Comparison of ENCODE assay signal across 1 cellular context in the genomic region with DNA sequence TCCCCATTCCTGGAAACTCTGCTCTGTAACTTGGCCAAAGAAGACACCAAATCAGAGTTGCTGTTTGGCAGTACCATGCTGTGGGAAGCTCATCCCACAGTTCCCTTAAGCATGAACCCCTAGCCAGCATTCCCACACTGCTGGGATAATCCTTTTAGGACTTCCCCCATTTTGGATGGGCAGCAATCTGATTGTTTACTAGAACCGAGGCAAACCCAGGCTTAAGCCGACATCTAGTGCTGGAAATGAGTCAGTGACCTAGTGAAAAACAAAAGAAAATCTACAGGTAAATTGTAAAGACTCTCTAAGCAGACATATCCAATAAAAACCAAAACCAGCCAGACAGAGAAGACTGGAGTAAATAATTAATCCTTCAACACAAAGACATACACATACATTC.
TF ChIP-seq lines count a peak whose summit lies in the region.

No MANE protein-coding gene starts in this region.

TF ChIP-seq in H1, 55 proteins besides CTCF, POLR2A, EP300 and RAD21:
- TF ChIP-seq BACH1 (IDR thresholded peaks at IDR 0.05; ENCODE audit: low read length) = no peak
- TF ChIP-seq YY1 (IDR thresholded peaks at IDR 0.05; ENCODE audit: low read depth, low read length) = 0 out of 2 replicates have a peak, but pooled peaks have one; percentile 46
TF ChIP-seq in H1: peak in this region for 1.
